ENCODE assay signal across 28 cellular contexts in genomic region chrX:15298780-15299179, GRCh38. TPM values are rescaled to one million over a fixed set of nuclear protein-coding genes. Genes with fewer than 3 reads are reported as not detected.
DNase-seq lines count a peak whose midpoint lies in the region; ATAC-seq and TF ChIP-seq lines count a peak whose summit lies in the region.
"Had no signal": no experiment of that assay in that cellular context is flagged by ENCODE, and none has a peak within 500 bp of the region (broad histone marks: within the 10 kb centered on the region; RNA-seq: fewer than 3 reads in every experiment).

No MANE protein-coding gene starts in this region.

- no peaks in the 10 kb centered on the region for H3K36me3 Mint-ChIP-seq in dendritic cell treated with granulocyte-macrophage colony-stimulating factor and Interleukin-4, amounts not matched to agents 40 ng/mL and 50 ng/mL, for 4 days (ENCODE audit: low read depth)
- H3K36me3 Mint-ChIP-seq in nephron (ENCODE audit: low read depth) (no peaks in the 10 kb centered on the region), T-cell (no peaks in the 10 kb centered on the region)
- no peaks in the 10 kb centered on the region for H3K36me3 Mint-ChIP-seq in activated T-cell treated with anti-CD3 and anti-CD28 coated beads, Interleukin-2, amount 50 U/mL, for 72 hours (ENCODE audit: insufficient read depth in 2 of 2)
- H3K36me3 Mint-ChIP-seq: activated CD8-positive, alpha-beta memory T cell treated with anti-CD3 and anti-CD28 coated beads, Interleukin-2, amount 10 ng/mL, durations not matched to agents 7 days and 5 days; activated naive CD4-positive, alpha-beta T cell treated with anti-CD3 and anti-CD28 coated beads, Interleukin-2, amount 10 ng/mL, durations not matched to agents 7 days and 5 days; CD8-positive, alpha-beta T cell; naive thymus-derived CD8-positive, alpha-beta T cell had no signal

- H3K27ac ChIP-seq in right atrium auricular region: peak overlapping the region; percentile 61 to 67
- H3K27ac ChIP-seq: PC-9 had no signal

- H3K4me1 Mint-ChIP-seq in dendritic cell treated with granulocyte-macrophage colony-stimulating factor and Interleukin-4, amounts not matched to agents 40 ng/mL and 50 ng/mL, for 4 days (ENCODE audit: low read depth): peaks cover 33% of the 10 kb centered on the region
- peaks cover 13% of the 10 kb centered on the region for H3K4me1 Mint-ChIP-seq in nephron
- peaks cover 7% of the 10 kb centered on the region for H3K4me1 Mint-ChIP-seq in activated T-cell treated with anti-CD3 and anti-CD28 coated beads, Interleukin-2, amount 50 U/mL, for 72 hours (ENCODE audit: low read depth)
- H3K4me1 Mint-ChIP-seq in T-cell: peaks cover 0 to 5% (median 3%) of the 10 kb centered on the region in 3 donors
- H3K4me1 Mint-ChIP-seq: activated CD4-positive, alpha-beta T cell treated with anti-CD3 and anti-CD28 coated beads, Interleukin-2, amount 10 ng/mL, durations not matched to agents 24 days and 14 days had no signal

- DNase-seq in right atrium auricular region (ENCODE audit: low spot score): no peak
- no peak for DNase-seq in ACHN
- DNase-seq in activated T-cell treated with anti-CD3 and anti-CD28 coated beads, Interleukin-2, amount 50 U/mL, for 72 hours: no peak
- no peak for DNase-seq in T-cell
- DNase-seq: activated CD4-positive, alpha-beta T cell treated with anti-CD3 and anti-CD28 coated beads, Interleukin-2, amount 10 ng/mL, durations not matched to agents 24 days and 14 days; activated CD8-positive, alpha-beta memory T cell treated with anti-CD3 and anti-CD28 coated beads, Interleukin-2, amount 10 ng/mL, durations not matched to agents 7 days and 5 days; activated naive CD4-positive, alpha-beta T cell treated with anti-CD3 and anti-CD28 coated beads, Interleukin-2, amount 10 ng/mL, durations not matched to agents 7 days and 5 days; CD8-positive, alpha-beta T cell; DMS 273 treated with DMSO at 0.1 percent for 48 hours; effector CD4-positive, alpha-beta T cell; EL; GOT3; midbrain; naive thymus-derived CD8-positive, alpha-beta T cell; NCI-H146; NCI-H510A; PC-9; retina; SHP77; spleen; T1000; trophoblast cell had no signal

- CTCF ChIA-PET in T-cell (lab: Charles Lee): no interaction called here

- no peak for ATAC-seq in activated T-cell treated with anti-CD3 and anti-CD28 coated beads, Interleukin-2, amount 50 U/mL, for 72 hours (replicated peaks in 1 of 2)
- ATAC-seq in T-cell (replicated peaks in 1 of 4) (no peak), GM18870 (IDR thresholded peaks at IDR 0.05; ENCODE audit: unreplicated experiment) (no peak)
- ATAC-seq: activated CD8-positive, alpha-beta memory T cell treated with anti-CD3 and anti-CD28 coated beads, Interleukin-2, amount 10 ng/mL, durations not matched to agents 7 days and 5 days; CD8-positive, alpha-beta T cell; naive thymus-derived CD8-positive, alpha-beta T cell had no signal

- peak overlapping the region; percentile 71 for H3K27ac Mint-ChIP-seq in dendritic cell treated with granulocyte-macrophage colony-stimulating factor and Interleukin-4, amounts not matched to agents 40 ng/mL and 50 ng/mL, for 4 days
- H3K27ac Mint-ChIP-seq in nephron (peak overlapping the region in 2 of 3 experiments; percentile 30 to 82), T-cell (no peak overlapping the region)
- no peak overlapping the region for H3K27ac Mint-ChIP-seq in activated T-cell treated with anti-CD3 and anti-CD28 coated beads, Interleukin-2, amount 50 U/mL, for 72 hours
- H3K27ac Mint-ChIP-seq: activated CD4-positive, alpha-beta T cell treated with anti-CD3 and anti-CD28 coated beads, Interleukin-2, amount 10 ng/mL, durations not matched to agents 24 days and 14 days; activated CD8-positive, alpha-beta memory T cell treated with anti-CD3 and anti-CD28 coated beads, Interleukin-2, amount 10 ng/mL, durations not matched to agents 7 days and 5 days; activated naive CD4-positive, alpha-beta T cell treated with anti-CD3 and anti-CD28 coated beads, Interleukin-2, amount 10 ng/mL, durations not matched to agents 7 days and 5 days; activated T-helper 1 cell treated with anti-CD3 and anti-CD28 coated beads, Interleukin-12 subunit alpha, Interleukin-12 subunit beta, Interleukin-2, Interleukin-4 antibody, amounts not matched to agents 30 ng/mL and 10 ng/mL and 1 ng/mL, durations not matched to agents 14 hours and 24 hours and 36 hours; CD8-positive, alpha-beta T cell; naive thymus-derived CD8-positive, alpha-beta T cell had no signal

- POLR2A ChIA-PET in T-cell (lab: Charles Lee): no interaction called here

- H3K27me3 Mint-ChIP-seq in dendritic cell treated with granulocyte-macrophage colony-stimulating factor and Interleukin-4, amounts not matched to agents 40 ng/mL and 50 ng/mL, for 4 days: no peaks in the 10 kb centered on the region
- H3K27me3 Mint-ChIP-seq in nephron (ENCODE audit: low read depth): peaks cover 12% of the 10 kb centered on the region
- H3K27me3 Mint-ChIP-seq in activated T-cell treated with anti-CD3 and anti-CD28 coated beads, Interleukin-2, amount 50 U/mL, for 72 hours (ENCODE audit: low read depth): peaks cover 33% of the 10 kb centered on the region
- H3K27me3 Mint-ChIP-seq in T-cell: peaks cover 0 to 10% of the 10 kb centered on the region in 2 donors
- H3K27me3 Mint-ChIP-seq: activated CD4-positive, alpha-beta T cell treated with anti-CD3 and anti-CD28 coated beads, Interleukin-2, amount 10 ng/mL, durations not matched to agents 24 days and 14 days; naive thymus-derived CD8-positive, alpha-beta T cell had no signal

- H3K4me3 ChIP-seq in right atrium auricular region: no peak overlapping the region
- H3K4me3 ChIP-seq: PC-9, spleen had no signal

- peaks cover 0 to 20% of the 10 kb centered on the region in 2 donors for H3K4me1 ChIP-seq in right atrium auricular region

- H3K9me3 ChIP-seq in right atrium auricular region: no peaks in the 10 kb centered on the region
- H3K9me3 ChIP-seq: spleen had no signal

- intact Hi-C loops in dendritic cell treated with granulocyte-macrophage colony-stimulating factor and Interleukin-4, amounts not matched to agents 40 ng/mL and 50 ng/mL, for 4 days (cut with micrococcal nuclease): no loop called here

- H3K27me3 ChIP-seq in right atrium auricular region: no peaks in the 10 kb centered on the region
- H3K27me3 ChIP-seq: spleen had no signal

- no peak overlapping the region for H3K4me3 Mint-ChIP-seq in dendritic cell treated with granulocyte-macrophage colony-stimulating factor and Interleukin-4, amounts not matched to agents 40 ng/mL and 50 ng/mL, for 4 days
- H3K4me3 Mint-ChIP-seq in nephron (no peak overlapping the region), T-cell (no peak overlapping the region)
- H3K4me3 Mint-ChIP-seq in activated T-cell treated with anti-CD3 and anti-CD28 coated beads, Interleukin-2, amount 50 U/mL, for 72 hours: no peak overlapping the region
- H3K4me3 Mint-ChIP-seq: activated CD4-positive, alpha-beta T cell treated with anti-CD3 and anti-CD28 coated beads, Interleukin-2, amount 10 ng/mL, durations not matched to agents 24 days and 14 days; activated CD8-positive, alpha-beta memory T cell treated with anti-CD3 and anti-CD28 coated beads, Interleukin-2, amount 10 ng/mL, durations not matched to agents 7 days and 5 days; activated naive CD4-positive, alpha-beta T cell treated with anti-CD3 and anti-CD28 coated beads, Interleukin-2, amount 10 ng/mL, durations not matched to agents 7 days and 5 days; activated T-helper 1 cell treated with anti-CD3 and anti-CD28 coated beads, Interleukin-12 subunit alpha, Interleukin-12 subunit beta, Interleukin-2, Interleukin-4 antibody, amounts not matched to agents 30 ng/mL and 10 ng/mL and 1 ng/mL, durations not matched to agents 14 hours and 24 hours and 36 hours; CD8-positive, alpha-beta T cell; naive thymus-derived CD8-positive, alpha-beta T cell had no signal

- in situ Hi-C loops in ACHN (cut with HindIII; ENCODE audit: low pct_ligation_motif_present, low pct_unique_long_range_greater_than_20kb, low sequenced_read_pairs): no loop called here

- no peaks in the 10 kb centered on the region for H3K9me3 Mint-ChIP-seq in dendritic cell treated with granulocyte-macrophage colony-stimulating factor and Interleukin-4, amounts not matched to agents 40 ng/mL and 50 ng/mL, for 4 days
- H3K9me3 Mint-ChIP-seq in nephron (no peaks in the 10 kb centered on the region), T-cell (no peaks in the 10 kb centered on the region)
- no peaks in the 10 kb centered on the region for H3K9me3 Mint-ChIP-seq in activated T-cell treated with anti-CD3 and anti-CD28 coated beads, Interleukin-2, amount 50 U/mL, for 72 hours
- H3K9me3 Mint-ChIP-seq: activated CD4-positive, alpha-beta T cell treated with anti-CD3 and anti-CD28 coated beads, Interleukin-2, amount 10 ng/mL, durations not matched to agents 24 days and 14 days; activated naive CD4-positive, alpha-beta T cell treated with anti-CD3 and anti-CD28 coated beads, Interleukin-2, amount 10 ng/mL, durations not matched to agents 7 days and 5 days; activated T-helper 1 cell treated with anti-CD3 and anti-CD28 coated beads, Interleukin-12 subunit alpha, Interleukin-12 subunit beta, Interleukin-2, Interleukin-4 antibody, amounts not matched to agents 30 ng/mL and 10 ng/mL and 1 ng/mL, durations not matched to agents 14 hours and 24 hours and 36 hours; CD8-positive, alpha-beta T cell; naive thymus-derived CD8-positive, alpha-beta T cell had no signal

- no peak for TF ChIP-seq CTCF in right atrium auricular region (IDR thresholded peaks at IDR 0.05)
- no peak for TF ChIP-seq CTCF in nephron (IDR thresholded peaks at IDR 0.05; ENCODE audit: unreplicated experiment in 3 of 3)

- H3K36me3 ChIP-seq in right atrium auricular region: no peaks in the 10 kb centered on the region
- H3K36me3 ChIP-seq: spleen had no signal

RNA-seq across cellular contexts. Expression of gene ASB11, which starts 16.7 kb away (rescaled TPM):
- total RNA-seq in right atrium auricular region (100 to 1,000 TPM in 1 of 2 donors, 10 to 100 TPM in 1; 57.1 to 137 TPM), T-cell (not detected)
- total RNA-seq in activated T-cell treated with anti-CD3 and anti-CD28 coated beads, Interleukin-2, amount 50 U/mL, for 72 hours: not detected
- total RNA-seq: activated CD4-positive, alpha-beta T cell treated with anti-CD3 and anti-CD28 coated beads, Interleukin-2, amount 10 ng/mL, durations not matched to agents 24 days and 14 days; activated CD8-positive, alpha-beta memory T cell treated with anti-CD3 and anti-CD28 coated beads, Interleukin-2, amount 10 ng/mL, durations not matched to agents 7 days and 5 days; activated T-helper 1 cell treated with anti-CD3 and anti-CD28 coated beads, Interleukin-12 subunit alpha, Interleukin-12 subunit beta, Interleukin-2, Interleukin-4 antibody, amounts not matched to agents 30 ng/mL and 10 ng/mL and 1 ng/mL, durations not matched to agents 14 hours and 24 hours and 36 hours; CD8-positive, alpha-beta T cell; epithelial cell of proximal tubule; naive thymus-derived CD8-positive, alpha-beta T cell; omental fat pad; PC-9; spleen had no signal

RNA-seq across cellular contexts. Expression of gene ASB9, which starts 28.9 kb away (rescaled TPM):
- total RNA-seq in right atrium auricular region (1 to 10 TPM; 1.1 to 1.8 TPM), T-cell (1 to 10 TPM in 1 of 5 donors, under 1 TPM in 3, not detected in 1; 0.23 to 1.3 (median 0.46) TPM)
- total RNA-seq in activated T-cell treated with anti-CD3 and anti-CD28 coated beads, Interleukin-2, amount 50 U/mL, for 72 hours: under 1 TPM in 1 of 2 donors, not detected in 1; 0.41 TPM
- total RNA-seq: activated T-helper 1 cell treated with anti-CD3 and anti-CD28 coated beads, Interleukin-12 subunit alpha, Interleukin-12 subunit beta, Interleukin-2, Interleukin-4 antibody, amounts not matched to agents 30 ng/mL and 10 ng/mL and 1 ng/mL, durations not matched to agents 14 hours and 24 hours and 36 hours; CD8-positive, alpha-beta T cell had no signal

RNA-seq across cellular contexts. Expression of gene PIGA, which starts 36.5 kb away (rescaled TPM):
- total RNA-seq in right atrium auricular region (1 to 10 TPM; 2.7 to 2.9 TPM), T-cell (10 to 100 TPM; 15.9 to 95.0 (median 22.6) TPM)
- 10 to 100 TPM; 33.1 to 46.2 TPM for total RNA-seq in activated T-cell treated with anti-CD3 and anti-CD28 coated beads, Interleukin-2, amount 50 U/mL, for 72 hours

Comparison
In these comparisons a context has a peak if more than half of its experiments do, and no peak if none do; other contexts are left out.
1. H3K27ac Mint-ChIP-seq: peak in dendritic cell treated with granulocyte-macrophage colony-stimulating factor and Interleukin-4, amounts not matched to agents 40 ng/mL and 50 ng/mL, for 4 days (single experiment) and nephron (2 of 3); none in activated T-cell treated with anti-CD3 and anti-CD28 coated beads, Interleukin-2, amount 50 U/mL, for 72 hours (single experiment) and T-cell (0 of 2).
2. RNA of gene ASB11, which starts 16.7 kb away (total RNA-seq): 57.1 to 137 TPM in right atrium auricular region; not detected in activated T-cell treated with anti-CD3 and anti-CD28 coated beads, Interleukin-2, amount 50 U/mL, for 72 hours and not detected in T-cell; every median in the first group is over 10 times any median in the second.
3. RNA of gene PIGA, which starts 36.5 kb away (total RNA-seq): 33.1 to 46.2 TPM in activated T-cell treated with anti-CD3 and anti-CD28 coated beads, Interleukin-2, amount 50 U/mL, for 72 hours and 15.9 to 95.0 TPM in T-cell; 2.7 to 2.9 TPM in right atrium auricular region; every median in the first group is over 4 times any median in the second.